Comparison of ENCODE assay signal across 21 cellular contexts in genomic region chr6:43781941-43782704, GRCh38. TPM values are rescaled to one million over a fixed set of nuclear protein-coding genes. Genes with fewer than 3 reads are reported as not detected.
DNase-seq lines count a peak whose midpoint lies in the region; ATAC-seq and TF ChIP-seq lines count a peak whose summit lies in the region.
"Had no signal": no experiment of that assay in that cellular context is flagged by ENCODE, and none has a peak within 500 bp of the region (broad histone marks: within the 10 kb centered on the region; RNA-seq: fewer than 3 reads in every experiment).

No MANE protein-coding gene starts in this region.

- no peaks in the 10 kb centered on the region for H3K27me3 ChIP-seq in A673 (replicated peaks; ENCODE audit: insufficient read depth, low read depth, low read length, poor library complexity)
- no peaks in the 10 kb centered on the region for H3K27me3 ChIP-seq in neural cell (ENCODE audit: insufficient read depth, low read depth, low read length)
- no peaks in the 10 kb centered on the region for H3K27me3 ChIP-seq in ovary
- no peaks in the 10 kb centered on the region for H3K27me3 ChIP-seq in endodermal cell (ENCODE audit: control insufficient read depth, insufficient read depth, low read length, poor library complexity, severe bottlenecking)
- H3K27me3 ChIP-seq: foreskin keratinocyte, testis had no signal

- H3K9me3 Mint-ChIP-seq in brain (no peaks in the 10 kb centered on the region), endodermal cell (no peaks in the 10 kb centered on the region)
- H3K9me3 Mint-ChIP-seq: activated naive CD8-positive, alpha-beta T cell treated with anti-CD3 and anti-CD28 coated beads, Interleukin-2, amount 50 U/mL, for 24 hours; neural crest cell had no signal

- intact Hi-C loops in A673 (cut with micrococcal nuclease; ENCODE audit: unreplicated experiment) = no loop called here
- intact Hi-C loops in ovary (cut with DNase I) = no loop called here

- H3K4me3 Mint-ChIP-seq in brain = peak overlapping the region in 3 of 5 experiments; percentile 26 to 66 (median 51)
- no peak overlapping the region for H3K4me3 Mint-ChIP-seq in endodermal cell
- H3K4me3 Mint-ChIP-seq: activated naive CD8-positive, alpha-beta T cell treated with anti-CD3 and anti-CD28 coated beads, Interleukin-2, amount 50 U/mL, for 24 hours; IgD-negative memory B cell; neural crest cell had no signal

- no peak overlapping the region for H2AFZ ChIP-seq in neural cell (ENCODE audit: low read depth, low read length)

- H3K4me3 ChIP-seq in A673 (ENCODE audit: low read depth, low read length, poor library complexity, severe bottlenecking) (no peak overlapping the region), neural cell (ENCODE audit: low read length) (no peak overlapping the region), ovary (no peak overlapping the region), endodermal cell (ENCODE audit: low read length) (no peak overlapping the region)
- H3K4me3 ChIP-seq: testis had no signal

- 80 to 86% (median 81%) methylated on average over 19 to 20 of the region's 20 CpGs for WGBS in ovary, 3 donors
- WGBS in endodermal cell (ENCODE audit: insufficient coverage in 1 of 2, insufficient read length in 1 of 2), 2 experiments = 92 to 95% methylated on average over 12 to 20 of the region's 20 CpGs

- no peaks in the 10 kb centered on the region for H3K9me2 ChIP-seq in neural cell (ENCODE audit: insufficient read depth, low read length)

- no peaks in the 10 kb centered on the region for H3K9me3 ChIP-seq in A673 (ENCODE audit: low read depth, low read length, poor library complexity, severe bottlenecking)
- no peaks in the 10 kb centered on the region for H3K9me3 ChIP-seq in neural cell (ENCODE audit: low read length)
- H3K9me3 ChIP-seq in ovary = no peaks in the 10 kb centered on the region
- H3K9me3 ChIP-seq in endodermal cell (ENCODE audit: control insufficient read depth, low read length) = no peaks in the 10 kb centered on the region
- H3K9me3 ChIP-seq: testis had no signal

- H3K27me3 Mint-ChIP-seq in brain (peaks cover 7% of the 10 kb centered on the region), endodermal cell (ENCODE audit: insufficient read depth) (no peaks in the 10 kb centered on the region)
- H3K27me3 Mint-ChIP-seq: activated naive CD8-positive, alpha-beta T cell treated with anti-CD3 and anti-CD28 coated beads, Interleukin-2, amount 50 U/mL, for 24 hours; IgD-negative memory B cell had no signal

- H3K4me1 ChIP-seq in A673 (ENCODE audit: insufficient read depth, low read length, poor library complexity, severe bottlenecking) (no peaks in the 10 kb centered on the region), ovary (ENCODE audit: insufficient read depth) (no peaks in the 10 kb centered on the region), endodermal cell (ENCODE audit: control insufficient read depth, insufficient read depth, low read length) (no peaks in the 10 kb centered on the region)
- H3K4me1 ChIP-seq: foreskin keratinocyte, testis had no signal

- no peak for TF ChIP-seq POLR2A in ovary (IDR thresholded peaks at IDR 0.05)

- H3K27ac Mint-ChIP-seq in brain = peak overlapping the region; percentile 16 to 96 (median 81)
- H3K27ac Mint-ChIP-seq in endodermal cell = no peak overlapping the region
- H3K27ac Mint-ChIP-seq: activated naive CD8-positive, alpha-beta T cell treated with anti-CD3 and anti-CD28 coated beads, Interleukin-2, amount 50 U/mL, for 24 hours; IgD-negative memory B cell had no signal

- no peak for ATAC-seq in omental fat pad (ENCODE audit: low FRiP score)
- ATAC-seq: activated naive CD8-positive, alpha-beta T cell treated with anti-CD3 and anti-CD28 coated beads, Interleukin-2, amount 50 U/mL, for 24 hours; foreskin keratinocyte; HCT116 had no signal

- peak overlapping the region; percentile 10 for H3K27ac ChIP-seq in A673 (ENCODE audit: low read depth, low read length, poor library complexity, severe bottlenecking)
- no peak overlapping the region for H3K27ac ChIP-seq in neural cell (ENCODE audit: low read length)
- H3K27ac ChIP-seq in ovary = no peak overlapping the region
- no peak overlapping the region for H3K27ac ChIP-seq in endodermal cell (ENCODE audit: low read depth, low read length)
- H3K27ac ChIP-seq: foreskin keratinocyte, testis had no signal

- H3K36me3 ChIP-seq in A673 (ENCODE audit: insufficient read depth, low read length, poor library complexity, severe bottlenecking) (peaks cover 93% of the 10 kb centered on the region), neural cell (ENCODE audit: insufficient read depth, low read length) (no peaks in the 10 kb centered on the region), ovary (no peaks in the 10 kb centered on the region), endodermal cell (ENCODE audit: control insufficient read depth, insufficient read depth, low read length) (peaks cover 85% of the 10 kb centered on the region)

- DNase-seq in A673 (ENCODE audit: low spot score) (no peak), DMS53 treated with DMSO at 0.1 percent for 48 hours (lab: John Stamatoyannopoulos, UW; ENCODE audit: unreplicated experiment) (peak; percentile 67), ovary (no peak), omental fat pad (ENCODE audit: low spot score) (no peak), NOMO-1 (lab: John Stamatoyannopoulos, UW; ENCODE audit: unreplicated experiment in 2 of 2) (no peak), endodermal cell (no peak)
- DNase-seq: ACHN; activated CD4-positive, alpha-beta T cell treated with anti-CD3 and anti-CD28 coated beads for 1 hour; activated effector memory CD4-positive, alpha-beta T cell treated with anti-CD3 and anti-CD28 coated beads, Interleukin-2, amount 50 U/mL, for 16 hours; activated naive CD8-positive, alpha-beta T cell treated with anti-CD3 and anti-CD28 coated beads, Interleukin-2, amount 50 U/mL, for 24 hours; EL; foreskin keratinocyte; NCI-H1105 treated with DMSO at 0.1 percent for 48 hours; NCI-H2081; NCI-H446; testis had no signal

- no peak for TF ChIP-seq RAD21 in neural cell (conservative IDR thresholded peaks at IDR 0.05)

- BruUV-seq in A673 (replicated peaks; lab: Mats Ljungman, UMichigan) = no TSS peak

- H3K79me2 ChIP-seq in neural cell (replicated peaks; ENCODE audit: insufficient read depth, low read length) = no peaks in the 10 kb centered on the region

- no peaks in the 10 kb centered on the region for H4K20me1 ChIP-seq in neural cell (ENCODE audit: insufficient read depth)

- H3K4me2 ChIP-seq in neural cell (ENCODE audit: low read length) = no peak overlapping the region

- no peak for TF ChIP-seq EP300 in neural cell (conservative IDR thresholded peaks at IDR 0.05; ENCODE audit: poor library complexity, severe bottlenecking)
- TF ChIP-seq EP300 in ovary (IDR thresholded peaks at IDR 0.05) = no peak

- TF ChIP-seq CTCF in A673 (conservative IDR thresholded peaks at IDR 0.05; ENCODE audit: low read depth, low read length) = no peak
- no peak for TF ChIP-seq CTCF in brain (conservative IDR thresholded peaks at IDR 0.05)
- no peak for TF ChIP-seq CTCF in neural cell (IDR thresholded peaks at IDR 0.05; ENCODE audit: poor library complexity, severe bottlenecking)
- TF ChIP-seq CTCF in ovary (IDR thresholded peaks at IDR 0.05) = no peak
- TF ChIP-seq CTCF in omental fat pad (IDR thresholded peaks at IDR 0.05) = no peak
- TF ChIP-seq CTCF in endodermal cell (conservative IDR thresholded peaks at IDR 0.05) = no peak

- no peaks in the 10 kb centered on the region for H3F3A ChIP-seq in neural cell (ENCODE audit: insufficient read depth, low read length, poor library complexity, severe bottlenecking)

- H3K4me1 Mint-ChIP-seq in brain (peaks cover 67% of the 10 kb centered on the region), endodermal cell (no peaks in the 10 kb centered on the region)
- H3K4me1 Mint-ChIP-seq: activated naive CD8-positive, alpha-beta T cell treated with anti-CD3 and anti-CD28 coated beads, Interleukin-2, amount 50 U/mL, for 24 hours; IgD-negative memory B cell; neural crest cell had no signal

- POLR2A ChIA-PET in A673 (lab: Charles Lee; ENCODE audit: low non-redundant PET) = no interaction called here

- H3K9ac ChIP-seq in neural cell (ENCODE audit: low read length) (no peak overlapping the region), endodermal cell (ENCODE audit: extremely low read depth, low read length, poor library complexity, severe bottlenecking) (no peak overlapping the region)

- H3K36me3 Mint-ChIP-seq in brain (peaks cover 89% of the 10 kb centered on the region), endodermal cell (ENCODE audit: low read depth) (peaks cover 80% of the 10 kb centered on the region)

- CTCF ChIA-PET in A673 (lab: Charles Lee) = interaction anchor here (1.6 kb wide), 1 partner anchor 8 kb away, joined by 4 read pairs; no protein-coding TSS in a partner anchor

TF ChIP-seq in neural cell, 6 proteins besides CTCF, POLR2A, EP300 and RAD21:
- no peak for TF ChIP-seq MXI1 (conservative IDR thresholded peaks at IDR 0.05; ENCODE audit: poor library complexity, severe bottlenecking)
- peak; percentile 6 for TF ChIP-seq POLR2AphosphoS5 (IDR thresholded peaks at IDR 0.05)

RNA-seq across cellular contexts. Expression of gene VEGFA, which starts 12.1 kb away (rescaled TPM):
- total RNA-seq in A673 (2021) (116 and 144 TPM in 2 replicates), ovary (100 to 1,000 TPM in 1 of 7 donors, 10 to 100 TPM in 6; 19.2 to 123 (median 45.2) TPM), omental fat pad (100 to 1,000 TPM; 157 to 656 (median 510) TPM), endodermal cell (100 to 1,000 TPM; 163 to 254 TPM)
- polyA plus RNA-seq in brain (ENCODE audit: insufficient read depth, low read depth, low replicate concordance) (99.2 TPM), neural cell (7.3 and 7.4 TPM in 2 replicates), ovary (10 to 100 TPM; 20.8 to 44.7 TPM)
- polyA minus RNA-seq in neural cell = 4.1 and 4.9 TPM in 2 replicates
- polyA plus RNA-seq in endodermal cell (2013, experiment 1 of 2) = 129 TPM
- 99.2 TPM for polyA plus RNA-seq in endodermal cell (2013, experiment 2 of 2)
